Comparison of ENCODE assay signal across 1 cellular context in genomic region chr17:7021993-7022778, GRCh38.
A peak's percentile ranks its signal among the peaks of the same experiment; 100 is the strongest.
TF ChIP-seq lines count a peak whose summit lies in the region.

No MANE protein-coding gene starts in this region.

TF ChIP-seq in H1, 55 proteins besides CTCF, POLR2A, EP300 and RAD21:
- TF ChIP-seq MAX (IDR thresholded peaks at IDR 0.05) (peak; percentile 87), TAF7 (optimal IDR thresholded peaks at IDR 0.05; ENCODE audit: borderline replicate concordance, low read depth, low read length) (no peak), ASH2L (IDR thresholded peaks at IDR 0.05; ENCODE audit: low read length) (peak; percentile 45), CBX8 (IDR thresholded peaks at IDR 0.05; ENCODE audit: borderline replicate concordance, low read depth, low read length) (no peak), SP2 (IDR thresholded peaks at IDR 0.05; ENCODE audit: low read length) (no peak), PHF8 (conservative IDR thresholded peaks at IDR 0.05; ENCODE audit: low read depth, low read length) (no peak; the same call in 1 of the 2 replicates), KDM4A (IDR thresholded peaks at IDR 0.05; ENCODE audit: low read depth, low read length, severe bottlenecking) (peak; percentile 76), JUN (IDR thresholded peaks at IDR 0.05; ENCODE audit: low read depth, low read length) (no peak), SRF (IDR thresholded peaks at IDR 0.05; ENCODE audit: low read depth, low read length) (no peak), CEBPB (IDR thresholded peaks at IDR 0.05; ENCODE audit: low read depth, low read length) (no peak), CTBP2 (IDR thresholded peaks at IDR 0.05; ENCODE audit: borderline replicate concordance, insufficient read depth, insufficient read length, low read length) (no peak), MAFK (IDR thresholded peaks at IDR 0.05; ENCODE audit: low read depth, low read length) (no peak), BCL11A (IDR thresholded peaks at IDR 0.05; ENCODE audit: low read depth in 2 of 2, low read length in 2 of 2) (no peak), RBBP5 (IDR thresholded peaks at IDR 0.05; ENCODE audit: borderline replicate concordance, low read depth, low read length) (peak; percentile 53; the same call in 1 of the 2 replicates), ATF3 (IDR thresholded peaks at IDR 0.05; ENCODE audit: insufficient read depth, low read depth, low read length) (no peak), SIN3A (conservative IDR thresholded peaks at IDR 0.05 in 1 of 2, IDR thresholded peaks at IDR 0.05 in 1 of 2; ENCODE audit: low read depth in 1 of 2, low read length in 2 of 2) (peak in 1 of 2 experiments; percentile 35; a peak in 1 of 4 replicates), TCF12 (IDR thresholded peaks at IDR 0.05; ENCODE audit: low read depth, low read length) (no peak), POU5F1 (IDR thresholded peaks at IDR 0.05; ENCODE audit: low read depth, low read length) (no peak), YY1 (IDR thresholded peaks at IDR 0.05; ENCODE audit: low read depth, low read length) (no peak), CREB1 (IDR thresholded peaks at IDR 0.05) (peak; percentile 60; the same call in 1 of the 2 replicates), KDM1A (IDR thresholded peaks at IDR 0.05; ENCODE audit: borderline replicate concordance, low read length) (no peak), POLR2AphosphoS5 (IDR thresholded peaks at IDR 0.05; ENCODE audit: low read depth, low read length) (0 out of 2 replicates have a peak, but pooled peaks have one; percentile 41), CHD2 (IDR thresholded peaks at IDR 0.05; ENCODE audit: low read length) (no peak; the same call in 1 of the 2 replicates), EGR1 (IDR thresholded peaks at IDR 0.05; ENCODE audit: borderline replicate concordance, low read depth, low read length) (no peak), GTF2F1 (IDR thresholded peaks at IDR 0.05; ENCODE audit: borderline replicate concordance, low read depth, low read length) (0 out of 2 replicates have a peak, but pooled peaks have one; percentile 19), SIX5 (IDR thresholded peaks at IDR 0.05; ENCODE audit: low read depth, low read length) (no peak), HDAC2 (IDR thresholded peaks at IDR 0.05; ENCODE audit: borderline replicate concordance in 1 of 2, low read depth in 2 of 2, low read length in 2 of 2) (no peak), CBX5 (IDR thresholded peaks at IDR 0.05; ENCODE audit: low read depth, low read length) (no peak), NANOG (IDR thresholded peaks at IDR 0.05; ENCODE audit: insufficient read depth, low read depth, low read length, poor library complexity, severe bottlenecking) (peak; percentile 1), TEAD4 (IDR thresholded peaks at IDR 0.05; ENCODE audit: low read depth, low read length) (no peak), ZNF274 (IDR thresholded peaks at IDR 0.05; ENCODE audit: borderline replicate concordance, extremely low read depth, low read length) (no peak), EZH2 (IDR thresholded peaks at IDR 0.05; ENCODE audit: low read depth, low read length, severe bottlenecking) (no peak), BRCA1 (IDR thresholded peaks at IDR 0.05; ENCODE audit: low read depth, low read length) (no peak), BACH1 (IDR thresholded peaks at IDR 0.05; ENCODE audit: low read length) (no peak), RFX5 (IDR thresholded peaks at IDR 0.05; ENCODE audit: borderline replicate concordance, low read depth, low read length) (no peak), CHD1 (IDR thresholded peaks at IDR 0.05; ENCODE audit: low read depth, low read length) (no peak)
- TF ChIP-seq, protein P1, sequence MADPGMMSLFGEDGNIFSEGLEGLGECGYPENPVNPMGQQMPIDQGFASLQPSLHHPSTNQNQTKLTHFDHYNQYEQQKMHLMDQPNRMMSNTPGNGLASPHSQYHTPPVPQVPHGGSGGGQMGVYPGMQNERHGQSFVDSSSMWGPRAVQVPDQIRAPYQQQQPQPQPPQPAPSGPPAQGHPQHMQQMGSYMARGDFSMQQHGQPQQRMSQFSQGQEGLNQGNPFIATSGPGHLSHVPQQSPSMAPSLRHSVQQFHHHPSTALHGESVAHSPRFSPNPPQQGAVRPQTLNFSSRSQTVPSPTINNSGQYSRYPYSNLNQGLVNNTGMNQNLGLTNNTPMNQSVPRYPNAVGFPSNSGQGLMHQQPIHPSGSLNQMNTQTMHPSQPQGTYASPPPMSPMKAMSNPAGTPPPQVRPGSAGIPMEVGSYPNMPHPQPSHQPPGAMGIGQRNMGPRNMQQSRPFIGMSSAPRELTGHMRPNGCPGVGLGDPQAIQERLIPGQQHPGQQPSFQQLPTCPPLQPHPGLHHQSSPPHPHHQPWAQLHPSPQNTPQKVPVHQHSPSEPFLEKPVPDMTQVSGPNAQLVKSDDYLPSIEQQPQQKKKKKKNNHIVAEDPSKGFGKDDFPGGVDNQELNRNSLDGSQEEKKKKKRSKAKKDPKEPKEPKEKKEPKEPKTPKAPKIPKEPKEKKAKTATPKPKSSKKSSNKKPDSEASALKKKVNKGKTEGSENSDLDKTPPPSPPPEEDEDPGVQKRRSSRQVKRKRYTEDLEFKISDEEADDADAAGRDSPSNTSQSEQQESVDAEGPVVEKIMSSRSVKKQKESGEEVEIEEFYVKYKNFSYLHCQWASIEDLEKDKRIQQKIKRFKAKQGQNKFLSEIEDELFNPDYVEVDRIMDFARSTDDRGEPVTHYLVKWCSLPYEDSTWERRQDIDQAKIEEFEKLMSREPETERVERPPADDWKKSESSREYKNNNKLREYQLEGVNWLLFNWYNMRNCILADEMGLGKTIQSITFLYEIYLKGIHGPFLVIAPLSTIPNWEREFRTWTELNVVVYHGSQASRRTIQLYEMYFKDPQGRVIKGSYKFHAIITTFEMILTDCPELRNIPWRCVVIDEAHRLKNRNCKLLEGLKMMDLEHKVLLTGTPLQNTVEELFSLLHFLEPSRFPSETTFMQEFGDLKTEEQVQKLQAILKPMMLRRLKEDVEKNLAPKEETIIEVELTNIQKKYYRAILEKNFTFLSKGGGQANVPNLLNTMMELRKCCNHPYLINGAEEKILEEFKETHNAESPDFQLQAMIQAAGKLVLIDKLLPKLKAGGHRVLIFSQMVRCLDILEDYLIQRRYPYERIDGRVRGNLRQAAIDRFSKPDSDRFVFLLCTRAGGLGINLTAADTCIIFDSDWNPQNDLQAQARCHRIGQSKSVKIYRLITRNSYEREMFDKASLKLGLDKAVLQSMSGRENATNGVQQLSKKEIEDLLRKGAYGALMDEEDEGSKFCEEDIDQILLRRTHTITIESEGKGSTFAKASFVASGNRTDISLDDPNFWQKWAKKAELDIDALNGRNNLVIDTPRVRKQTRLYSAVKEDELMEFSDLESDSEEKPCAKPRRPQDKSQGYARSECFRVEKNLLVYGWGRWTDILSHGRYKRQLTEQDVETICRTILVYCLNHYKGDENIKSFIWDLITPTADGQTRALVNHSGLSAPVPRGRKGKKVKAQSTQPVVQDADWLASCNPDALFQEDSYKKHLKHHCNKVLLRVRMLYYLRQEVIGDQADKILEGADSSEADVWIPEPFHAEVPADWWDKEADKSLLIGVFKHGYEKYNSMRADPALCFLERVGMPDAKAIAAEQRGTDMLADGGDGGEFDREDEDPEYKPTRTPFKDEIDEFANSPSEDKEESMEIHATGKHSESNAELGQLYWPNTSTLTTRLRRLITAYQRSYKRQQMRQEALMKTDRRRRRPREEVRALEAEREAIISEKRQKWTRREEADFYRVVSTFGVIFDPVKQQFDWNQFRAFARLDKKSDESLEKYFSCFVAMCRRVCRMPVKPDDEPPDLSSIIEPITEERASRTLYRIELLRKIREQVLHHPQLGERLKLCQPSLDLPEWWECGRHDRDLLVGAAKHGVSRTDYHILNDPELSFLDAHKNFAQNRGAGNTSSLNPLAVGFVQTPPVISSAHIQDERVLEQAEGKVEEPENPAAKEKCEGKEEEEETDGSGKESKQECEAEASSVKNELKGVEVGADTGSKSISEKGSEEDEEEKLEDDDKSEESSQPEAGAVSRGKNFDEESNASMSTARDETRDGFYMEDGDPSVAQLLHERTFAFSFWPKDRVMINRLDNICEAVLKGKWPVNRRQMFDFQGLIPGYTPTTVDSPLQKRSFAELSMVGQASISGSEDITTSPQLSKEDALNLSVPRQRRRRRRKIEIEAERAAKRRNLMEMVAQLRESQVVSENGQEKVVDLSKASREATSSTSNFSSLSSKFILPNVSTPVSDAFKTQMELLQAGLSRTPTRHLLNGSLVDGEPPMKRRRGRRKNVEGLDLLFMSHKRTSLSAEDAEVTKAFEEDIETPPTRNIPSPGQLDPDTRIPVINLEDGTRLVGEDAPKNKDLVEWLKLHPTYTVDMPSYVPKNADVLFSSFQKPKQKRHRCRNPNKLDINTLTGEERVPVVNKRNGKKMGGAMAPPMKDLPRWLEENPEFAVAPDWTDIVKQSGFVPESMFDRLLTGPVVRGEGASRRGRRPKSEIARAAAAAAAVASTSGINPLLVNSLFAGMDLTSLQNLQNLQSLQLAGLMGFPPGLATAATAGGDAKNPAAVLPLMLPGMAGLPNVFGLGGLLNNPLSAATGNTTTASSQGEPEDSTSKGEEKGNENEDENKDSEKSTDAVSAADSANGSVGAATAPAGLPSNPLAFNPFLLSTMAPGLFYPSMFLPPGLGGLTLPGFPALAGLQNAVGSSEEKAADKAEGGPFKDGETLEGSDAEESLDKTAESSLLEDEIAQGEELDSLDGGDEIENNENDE (IDR thresholded peaks at IDR 0.05; ENCODE audit: insufficient replicate concordance, low read length) = no peak
- TF ChIP-seq, protein P2, sequence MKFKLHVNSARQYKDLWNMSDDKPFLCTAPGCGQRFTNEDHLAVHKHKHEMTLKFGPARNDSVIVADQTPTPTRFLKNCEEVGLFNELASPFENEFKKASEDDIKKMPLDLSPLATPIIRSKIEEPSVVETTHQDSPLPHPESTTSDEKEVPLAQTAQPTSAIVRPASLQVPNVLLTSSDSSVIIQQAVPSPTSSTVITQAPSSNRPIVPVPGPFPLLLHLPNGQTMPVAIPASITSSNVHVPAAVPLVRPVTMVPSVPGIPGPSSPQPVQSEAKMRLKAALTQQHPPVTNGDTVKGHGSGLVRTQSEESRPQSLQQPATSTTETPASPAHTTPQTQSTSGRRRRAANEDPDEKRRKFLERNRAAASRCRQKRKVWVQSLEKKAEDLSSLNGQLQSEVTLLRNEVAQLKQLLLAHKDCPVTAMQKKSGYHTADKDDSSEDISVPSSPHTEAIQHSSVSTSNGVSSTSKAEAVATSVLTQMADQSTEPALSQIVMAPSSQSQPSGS (IDR thresholded peaks at IDR 0.05; ENCODE audit: low read length) = no peak
- TF ChIP-seq, protein P3, sequence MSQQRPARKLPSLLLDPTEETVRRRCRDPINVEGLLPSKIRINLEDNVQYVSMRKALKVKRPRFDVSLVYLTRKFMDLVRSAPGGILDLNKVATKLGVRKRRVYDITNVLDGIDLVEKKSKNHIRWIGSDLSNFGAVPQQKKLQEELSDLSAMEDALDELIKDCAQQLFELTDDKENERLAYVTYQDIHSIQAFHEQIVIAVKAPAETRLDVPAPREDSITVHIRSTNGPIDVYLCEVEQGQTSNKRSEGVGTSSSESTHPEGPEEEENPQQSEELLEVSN (IDR thresholded peaks at IDR 0.05) = peak; percentile 92
